In the genomic region with DNA sequence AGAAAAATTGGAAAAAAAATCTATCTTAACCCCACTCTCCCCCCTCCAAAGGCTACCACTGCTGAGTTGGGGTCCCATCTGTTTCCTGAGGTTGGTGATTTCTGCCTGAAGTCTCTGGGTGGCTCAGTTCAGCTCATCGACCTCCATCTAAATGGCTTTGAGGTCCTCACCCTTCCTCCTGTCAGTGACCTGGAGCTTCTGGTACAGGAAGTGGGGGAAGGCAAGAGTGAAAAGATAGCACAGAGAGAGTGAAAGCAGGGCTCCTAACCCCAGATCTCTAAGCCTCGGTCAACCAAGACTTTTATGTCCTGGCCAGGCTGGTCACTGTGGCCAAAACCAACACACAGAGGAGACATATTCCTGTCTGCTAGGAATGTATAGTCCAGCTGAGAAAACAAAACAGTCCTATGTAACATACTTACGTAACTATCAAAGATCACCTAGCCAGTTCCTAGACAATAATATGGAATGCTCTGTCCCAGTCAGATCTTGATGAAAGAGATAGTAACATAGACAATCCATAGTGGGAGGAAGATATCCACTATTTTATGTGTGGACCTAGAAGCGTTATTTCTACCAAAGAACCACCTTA, we compare ENCODE assay signal across 1 cellular context.
TF ChIP-seq lines count a peak whose summit lies in the region.

No MANE protein-coding gene starts in this region.

TF ChIP-seq in K562, 482 proteins besides CTCF, POLR2A, EP300 and RAD21:
- TF ChIP-seq KAT8 (IDR thresholded peaks at IDR 0.05; ENCODE audit: low read depth) (no peak), ZNF830 (CRISPR knock-in tag; IDR thresholded peaks at IDR 0.05) (no peak), ZNF707 (CRISPR knock-in tag; conservative IDR thresholded peaks at IDR 0.05) (peak; percentile 78)
- TF ChIP-seq, protein P1, sequence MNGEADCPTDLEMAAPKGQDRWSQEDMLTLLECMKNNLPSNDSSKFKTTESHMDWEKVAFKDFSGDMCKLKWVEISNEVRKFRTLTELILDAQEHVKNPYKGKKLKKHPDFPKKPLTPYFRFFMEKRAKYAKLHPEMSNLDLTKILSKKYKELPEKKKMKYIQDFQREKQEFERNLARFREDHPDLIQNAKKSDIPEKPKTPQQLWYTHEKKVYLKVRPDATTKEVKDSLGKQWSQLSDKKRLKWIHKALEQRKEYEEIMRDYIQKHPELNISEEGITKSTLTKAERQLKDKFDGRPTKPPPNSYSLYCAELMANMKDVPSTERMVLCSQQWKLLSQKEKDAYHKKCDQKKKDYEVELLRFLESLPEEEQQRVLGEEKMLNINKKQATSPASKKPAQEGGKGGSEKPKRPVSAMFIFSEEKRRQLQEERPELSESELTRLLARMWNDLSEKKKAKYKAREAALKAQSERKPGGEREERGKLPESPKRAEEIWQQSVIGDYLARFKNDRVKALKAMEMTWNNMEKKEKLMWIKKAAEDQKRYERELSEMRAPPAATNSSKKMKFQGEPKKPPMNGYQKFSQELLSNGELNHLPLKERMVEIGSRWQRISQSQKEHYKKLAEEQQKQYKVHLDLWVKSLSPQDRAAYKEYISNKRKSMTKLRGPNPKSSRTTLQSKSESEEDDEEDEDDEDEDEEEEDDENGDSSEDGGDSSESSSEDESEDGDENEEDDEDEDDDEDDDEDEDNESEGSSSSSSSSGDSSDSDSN (IDR thresholded peaks at IDR 0.05; ENCODE audit: borderline replicate concordance in 1 of 2, low read depth in 2 of 2, low read length in 2 of 2) = no peak
TF ChIP-seq in K562: peak in this region for 1.
